ENCODE assay signal across 2 cellular contexts in the genomic region with DNA sequence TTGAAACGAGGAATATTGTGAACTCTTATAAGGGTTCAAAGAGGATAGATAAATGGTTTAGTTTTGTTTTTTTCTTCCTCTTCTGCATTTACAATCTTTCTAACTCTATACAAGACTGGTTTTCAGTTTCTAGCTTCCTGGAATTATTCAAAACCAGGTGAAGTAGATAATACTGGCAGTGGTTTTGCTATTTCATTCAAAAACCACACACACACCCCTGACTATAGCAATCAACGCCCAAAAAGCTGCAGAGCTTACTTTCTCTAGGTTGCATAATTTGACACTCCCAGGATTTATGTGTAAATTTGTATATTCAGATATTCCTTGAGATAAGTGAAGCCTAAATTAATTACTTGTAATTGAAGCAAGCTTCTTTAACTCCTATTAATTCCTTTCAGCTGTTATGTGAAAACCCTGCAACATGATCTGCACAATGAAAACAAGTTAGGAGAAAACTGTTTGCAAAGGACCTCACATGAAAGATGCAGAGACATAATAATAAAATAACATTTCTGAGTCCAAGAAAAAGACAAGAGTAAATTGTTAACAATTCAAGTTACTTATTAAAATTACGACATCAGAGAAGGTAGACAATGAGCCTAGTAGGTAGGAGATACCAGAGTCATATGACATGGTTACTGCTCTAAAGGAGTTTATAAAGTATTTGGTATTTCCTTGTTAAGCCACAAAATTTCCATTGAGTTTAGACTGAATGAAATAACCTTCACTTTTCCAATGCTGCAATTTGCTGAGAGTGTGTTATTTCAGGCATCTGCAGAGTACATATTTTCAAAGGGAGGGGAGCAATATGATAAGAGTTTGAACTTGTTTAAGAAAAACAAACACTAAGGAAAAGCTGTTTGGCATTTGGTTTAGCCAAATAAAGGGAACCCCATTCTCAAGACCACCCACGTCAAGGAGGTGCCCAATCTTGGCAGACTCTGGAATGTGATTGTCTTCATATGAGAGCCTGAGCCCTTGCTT.
TF ChIP-seq lines count a peak whose summit lies in the region.

No MANE protein-coding gene starts in this region.

TF ChIP-seq in SK-N-SH, 30 proteins besides CTCF, POLR2A, EP300 and RAD21 (continued from another document):
- TF ChIP-seq, protein P1, sequence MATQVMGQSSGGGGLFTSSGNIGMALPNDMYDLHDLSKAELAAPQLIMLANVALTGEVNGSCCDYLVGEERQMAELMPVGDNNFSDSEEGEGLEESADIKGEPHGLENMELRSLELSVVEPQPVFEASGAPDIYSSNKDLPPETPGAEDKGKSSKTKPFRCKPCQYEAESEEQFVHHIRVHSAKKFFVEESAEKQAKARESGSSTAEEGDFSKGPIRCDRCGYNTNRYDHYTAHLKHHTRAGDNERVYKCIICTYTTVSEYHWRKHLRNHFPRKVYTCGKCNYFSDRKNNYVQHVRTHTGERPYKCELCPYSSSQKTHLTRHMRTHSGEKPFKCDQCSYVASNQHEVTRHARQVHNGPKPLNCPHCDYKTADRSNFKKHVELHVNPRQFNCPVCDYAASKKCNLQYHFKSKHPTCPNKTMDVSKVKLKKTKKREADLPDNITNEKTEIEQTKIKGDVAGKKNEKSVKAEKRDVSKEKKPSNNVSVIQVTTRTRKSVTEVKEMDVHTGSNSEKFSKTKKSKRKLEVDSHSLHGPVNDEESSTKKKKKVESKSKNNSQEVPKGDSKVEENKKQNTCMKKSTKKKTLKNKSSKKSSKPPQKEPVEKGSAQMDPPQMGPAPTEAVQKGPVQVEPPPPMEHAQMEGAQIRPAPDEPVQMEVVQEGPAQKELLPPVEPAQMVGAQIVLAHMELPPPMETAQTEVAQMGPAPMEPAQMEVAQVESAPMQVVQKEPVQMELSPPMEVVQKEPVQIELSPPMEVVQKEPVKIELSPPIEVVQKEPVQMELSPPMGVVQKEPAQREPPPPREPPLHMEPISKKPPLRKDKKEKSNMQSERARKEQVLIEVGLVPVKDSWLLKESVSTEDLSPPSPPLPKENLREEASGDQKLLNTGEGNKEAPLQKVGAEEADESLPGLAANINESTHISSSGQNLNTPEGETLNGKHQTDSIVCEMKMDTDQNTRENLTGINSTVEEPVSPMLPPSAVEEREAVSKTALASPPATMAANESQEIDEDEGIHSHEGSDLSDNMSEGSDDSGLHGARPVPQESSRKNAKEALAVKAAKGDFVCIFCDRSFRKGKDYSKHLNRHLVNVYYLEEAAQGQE (IDR thresholded peaks at IDR 0.05; ENCODE audit: low read depth, low read length) = no peak
- no peak for TF ChIP-seq GABPA (IDR thresholded peaks at IDR 0.05; ENCODE audit: low read depth)

TF ChIP-seq in SK-N-SH treated with all-trans-retinoic acid at 6 μM for 48 hours, 23 proteins besides CTCF, POLR2A, EP300 and RAD21 (continued from another document):
- TF ChIP-seq, protein P2, sequence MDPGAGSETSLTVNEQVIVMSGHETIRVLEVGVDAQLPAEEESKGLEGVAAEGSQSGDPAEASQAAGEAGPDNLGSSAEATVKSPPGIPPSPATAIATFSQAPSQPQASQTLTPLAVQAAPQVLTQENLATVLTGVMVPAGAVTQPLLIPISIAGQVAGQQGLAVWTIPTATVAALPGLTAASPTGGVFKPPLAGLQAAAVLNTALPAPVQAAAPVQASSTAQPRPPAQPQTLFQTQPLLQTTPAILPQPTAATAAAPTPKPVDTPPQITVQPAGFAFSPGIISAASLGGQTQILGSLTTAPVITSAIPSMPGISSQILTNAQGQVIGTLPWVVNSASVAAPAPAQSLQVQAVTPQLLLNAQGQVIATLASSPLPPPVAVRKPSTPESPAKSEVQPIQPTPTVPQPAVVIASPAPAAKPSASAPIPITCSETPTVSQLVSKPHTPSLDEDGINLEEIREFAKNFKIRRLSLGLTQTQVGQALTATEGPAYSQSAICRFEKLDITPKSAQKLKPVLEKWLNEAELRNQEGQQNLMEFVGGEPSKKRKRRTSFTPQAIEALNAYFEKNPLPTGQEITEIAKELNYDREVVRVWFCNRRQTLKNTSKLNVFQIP (CRISPR knock-in tag; IDR thresholded peaks at IDR 0.05; ENCODE audit: borderline replicate concordance, low read depth) = no peak
- TF ChIP-seq, protein P3, sequence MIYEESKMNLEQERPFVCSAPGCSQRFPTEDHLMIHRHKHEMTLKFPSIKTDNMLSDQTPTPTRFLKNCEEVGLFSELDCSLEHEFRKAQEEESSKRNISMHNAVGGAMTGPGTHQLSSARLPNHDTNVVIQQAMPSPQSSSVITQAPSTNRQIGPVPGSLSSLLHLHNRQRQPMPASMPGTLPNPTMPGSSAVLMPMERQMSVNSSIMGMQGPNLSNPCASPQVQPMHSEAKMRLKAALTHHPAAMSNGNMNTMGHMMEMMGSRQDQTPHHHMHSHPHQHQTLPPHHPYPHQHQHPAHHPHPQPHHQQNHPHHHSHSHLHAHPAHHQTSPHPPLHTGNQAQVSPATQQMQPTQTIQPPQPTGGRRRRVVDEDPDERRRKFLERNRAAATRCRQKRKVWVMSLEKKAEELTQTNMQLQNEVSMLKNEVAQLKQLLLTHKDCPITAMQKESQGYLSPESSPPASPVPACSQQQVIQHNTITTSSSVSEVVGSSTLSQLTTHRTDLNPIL (CRISPR knock-in tag; IDR thresholded peaks at IDR 0.05; ENCODE audit: low read depth) = no peak
- TF ChIP-seq ISL1 (CRISPR knock-in tag; IDR thresholded peaks at IDR 0.05) = no peak
- TF ChIP-seq ZFP3 (CRISPR knock-in tag; IDR thresholded peaks at IDR 0.05) = no peak
- no peak for TF ChIP-seq ARNTL (CRISPR knock-in tag; IDR thresholded peaks at IDR 0.05; ENCODE audit: borderline replicate concordance, low read depth)
- TF ChIP-seq, protein P4, sequence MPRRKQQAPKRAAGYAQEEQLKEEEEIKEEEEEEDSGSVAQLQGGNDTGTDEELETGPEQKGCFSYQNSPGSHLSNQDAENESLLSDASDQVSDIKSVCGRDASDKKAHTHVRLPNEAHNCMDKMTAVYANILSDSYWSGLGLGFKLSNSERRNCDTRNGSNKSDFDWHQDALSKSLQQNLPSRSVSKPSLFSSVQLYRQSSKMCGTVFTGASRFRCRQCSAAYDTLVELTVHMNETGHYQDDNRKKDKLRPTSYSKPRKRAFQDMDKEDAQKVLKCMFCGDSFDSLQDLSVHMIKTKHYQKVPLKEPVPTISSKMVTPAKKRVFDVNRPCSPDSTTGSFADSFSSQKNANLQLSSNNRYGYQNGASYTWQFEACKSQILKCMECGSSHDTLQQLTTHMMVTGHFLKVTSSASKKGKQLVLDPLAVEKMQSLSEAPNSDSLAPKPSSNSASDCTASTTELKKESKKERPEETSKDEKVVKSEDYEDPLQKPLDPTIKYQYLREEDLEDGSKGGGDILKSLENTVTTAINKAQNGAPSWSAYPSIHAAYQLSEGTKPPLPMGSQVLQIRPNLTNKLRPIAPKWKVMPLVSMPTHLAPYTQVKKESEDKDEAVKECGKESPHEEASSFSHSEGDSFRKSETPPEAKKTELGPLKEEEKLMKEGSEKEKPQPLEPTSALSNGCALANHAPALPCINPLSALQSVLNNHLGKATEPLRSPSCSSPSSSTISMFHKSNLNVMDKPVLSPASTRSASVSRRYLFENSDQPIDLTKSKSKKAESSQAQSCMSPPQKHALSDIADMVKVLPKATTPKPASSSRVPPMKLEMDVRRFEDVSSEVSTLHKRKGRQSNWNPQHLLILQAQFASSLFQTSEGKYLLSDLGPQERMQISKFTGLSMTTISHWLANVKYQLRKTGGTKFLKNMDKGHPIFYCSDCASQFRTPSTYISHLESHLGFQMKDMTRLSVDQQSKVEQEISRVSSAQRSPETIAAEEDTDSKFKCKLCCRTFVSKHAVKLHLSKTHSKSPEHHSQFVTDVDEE (CRISPR knock-in tag; IDR thresholded peaks at IDR 0.05) = no peak
- TF ChIP-seq ZFP30 (CRISPR knock-in tag; IDR thresholded peaks at IDR 0.05) = no peak
- TF ChIP-seq ZNF70 (CRISPR knock-in tag; IDR thresholded peaks at IDR 0.05) = no peak
- TF ChIP-seq TOX (CRISPR knock-in tag; IDR thresholded peaks at IDR 0.05; ENCODE audit: borderline replicate concordance) = no peak
- TF ChIP-seq PPARA (CRISPR knock-in tag; IDR thresholded peaks at IDR 0.05; ENCODE audit: borderline replicate concordance) = no peak
- TF ChIP-seq ESRRG (CRISPR knock-in tag; IDR thresholded peaks at IDR 0.05) = no peak
